16 cellular contexts compared by ENCODE assay signal in the genomic region with DNA sequence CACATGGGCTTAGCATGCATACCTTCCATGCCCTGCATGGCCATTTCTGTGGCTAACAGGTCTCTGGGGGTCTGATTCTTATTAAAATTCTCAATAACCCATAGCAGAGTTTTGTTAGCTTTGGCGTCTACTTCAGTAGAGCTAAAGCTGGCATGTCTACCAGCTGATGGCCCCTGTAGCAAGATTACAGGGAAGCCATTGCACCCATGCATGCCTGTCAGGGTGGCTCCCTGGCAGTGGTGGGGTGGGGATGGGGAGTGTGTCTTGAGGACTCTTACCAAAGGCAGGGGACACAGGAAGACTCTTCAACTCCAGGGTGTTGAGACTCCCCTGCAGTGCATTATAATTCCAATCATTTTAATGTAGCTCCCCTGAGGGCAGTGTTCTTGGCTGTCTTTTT. TPM values are rescaled to one million over a fixed set of nuclear protein-coding genes. Genes with fewer than 3 reads are reported as not detected.
A peak's percentile ranks its signal among the peaks of the same experiment; 100 is the strongest.
DNase-seq lines count a peak whose midpoint lies in the region; ATAC-seq and TF ChIP-seq lines count a peak whose summit lies in the region.
"Had no signal": no experiment of that assay in that cellular context is flagged by ENCODE, and none has a peak within 500 bp of the region (broad histone marks: within the 10 kb centered on the region; RNA-seq: fewer than 3 reads in every experiment).

No MANE protein-coding gene starts in this region.

- intact Hi-C loops in colonic mucosa (cut with DNase I) = no loop called here

- no peak for TF ChIP-seq CTCF in colonic mucosa (IDR thresholded peaks at IDR 0.05)

- H3K4me3 ChIP-seq in H7 (ENCODE audit: insufficient read depth, low read depth, low read length) (no peak overlapping the region), colonic mucosa (no peak overlapping the region)
- H3K4me3 ChIP-seq: GM23338, K562 had no signal

- ATAC-seq in GM19467 (IDR thresholded peaks at IDR 0.05; ENCODE audit: unreplicated experiment) = no peak
- ATAC-seq in HG02571 (IDR thresholded peaks at IDR 0.05; ENCODE audit: unreplicated experiment) = no peak
- ATAC-seq: GM23338, K562 had no signal

- no peak overlapping the region for H3K9ac ChIP-seq in colonic mucosa (ENCODE audit: low read depth in 2 of 2, low read length in 2 of 2)

- DNase-seq in D341Med (ENCODE audit: low spot score) (peak; percentile 2), H7 (peak; percentile 8), colonic mucosa (peak; percentile 7), islet precursor cell (peak; percentile 39)
- no peak for DNase-seq in activated CD4-positive, CD25-positive, alpha-beta regulatory T cell treated with anti-CD3 and anti-CD28 coated beads, Interleukin-2, amount 50 U/mL, for 72 hours
- DNase-seq: ACHN; BE2C; C1 segment of cervical spinal cord; CD4-positive, CD25-positive, alpha-beta regulatory T cell; CD8-positive, alpha-beta memory T cell; COR-L47; IMR-90 had no signal

- H3K27me3 ChIP-seq in H7 (ENCODE audit: control insufficient read depth, insufficient read depth, low read length) = peaks cover 36% of the 10 kb centered on the region
- peaks cover 10% of the 10 kb centered on the region for H3K27me3 ChIP-seq in colonic mucosa

- no peaks in the 10 kb centered on the region for H3K36me3 ChIP-seq in H7 (replicated peaks; ENCODE audit: control insufficient read depth, insufficient read depth, low read length)
- H3K36me3 ChIP-seq in colonic mucosa = no peaks in the 10 kb centered on the region
- H3K36me3 ChIP-seq: BE2C had no signal

- no peaks in the 10 kb centered on the region for H3K9me3 ChIP-seq in colonic mucosa
- H3K9me3 ChIP-seq: BE2C had no signal

- H3K27ac ChIP-seq in colonic mucosa = no peak overlapping the region

- no peaks in the 10 kb centered on the region for H3K4me1 ChIP-seq in colonic mucosa

RNA-seq across cellular contexts. Expression of gene KY, which starts 4.7 kb away (rescaled TPM):
- total RNA-seq in H7 (2014; rRNA removed; shearing (Covaris generic)) = 0.07 TPM in 1 of 2 replicates, not detected in the other
- under 1 TPM; 0.32 to 0.44 TPM for total RNA-seq in colonic mucosa
- total RNA-seq: CD4-positive, CD25-positive, alpha-beta regulatory T cell; CD8-positive, alpha-beta memory T cell; GM23338; K562 had no signal
